ENCODE assay signal across 8 cellular contexts in genomic region chr1:179955318-179955638, GRCh38. TPM values are rescaled to one million over a fixed set of nuclear protein-coding genes. Genes with fewer than 3 reads are reported as not detected.
DNase-seq lines count a peak whose midpoint lies in the region; ATAC-seq and TF ChIP-seq lines count a peak whose summit lies in the region.

No MANE protein-coding gene starts in this region.

- TF ChIP-seq CTCF in heart left ventricle (IDR thresholded peaks at IDR 0.05) (no peak), mammary epithelial cell (conservative IDR thresholded peaks at IDR 0.05 in 1 of 2, IDR thresholded peaks at IDR 0.05 in 1 of 2; ENCODE audit: extremely low read depth in 1 of 2, insufficient read depth in 1 of 2, low read depth in 1 of 2, low read length in 2 of 2) (no peak), uterus (IDR thresholded peaks at IDR 0.05) (no peak)

- H3K36me3 ChIP-seq in heart left ventricle (peaks cover 0 to 1% (median 0%) of the 10 kb centered on the region in 9 donors), mammary epithelial cell (ENCODE audit: insufficient read depth, low read length) (no peaks in the 10 kb centered on the region), uterus (no peaks in the 10 kb centered on the region)

- in situ Hi-C loops in mammary epithelial cell (cut with MboI; ENCODE audit: low sequenced_read_pairs in 2 of 2), result no loop called here

- H3K4me3 ChIP-seq in heart left ventricle (peak overlapping the region; percentile 72 to 96 (median 86)), mammary epithelial cell (replicated peaks in 1 of 3; ENCODE audit: insufficient read depth in 1 of 3, low read depth in 2 of 3, low read length in 3 of 3) (peak overlapping the region; percentile 94 to 99 (median 96)), uterus (peak overlapping the region; percentile 84)

- peaks cover 0 to 48% (median 32%) of the 10 kb centered on the region in 12 donors for H3K4me1 ChIP-seq in heart left ventricle
- peaks cover 12% of the 10 kb centered on the region for H3K4me1 ChIP-seq in mammary epithelial cell (ENCODE audit: insufficient read depth, low read length)
- H3K4me1 ChIP-seq in uterus, result no peaks in the 10 kb centered on the region

- CTCF ChIA-PET in mammary epithelial cell (lab: Charles Lee; ENCODE audit: low non-redundant PET), result no interaction called here

- dilution Hi-C loops in mammary epithelial cell (cut with HindIII; ENCODE audit: low sequenced_read_pairs), result no loop called here

- intact Hi-C loops in heart left ventricle (cut with DNase I) (loop anchor here in 5 of 10 donors (2.0 to 10.0 kb wide), 4 partner anchors 70 to 200 kb away; partner anchors contain the start of genes TOR1AIP1 (in 3 of the 5), QSOX1 (in 1 of the 5) and TOR1AIP2 (in 1 of the 5)), Right ventricle myocardium superior (cut with DNase I) (no loop called here), mammary epithelial cell (cut with micrococcal nuclease) (loop anchor here (2.0 kb wide), 1 partner anchor 72 kb away; the partner anchor contains the start of gene TOR1AIP1), uterus (cut with DNase I; ENCODE audit: low total_unique reads) (no loop called here)

- H3K4me2 ChIP-seq in mammary epithelial cell (ENCODE audit: insufficient read depth, low read depth, low read length), result peak overlapping the region; percentile 99

- WGBS in heart left ventricle, 4 donors, result 0 to 1% (median 0%) methylated on average over 5 to 9 of the region's 9 CpGs
- WGBS in mammary epithelial cell (ENCODE audit: low coverage, missing lambda C conversion rate), result 2% methylated on average over 9 of the region's 9 CpGs

- peak overlapping the region; percentile 83 to 98 (median 95) for H3K27ac ChIP-seq in heart left ventricle
- H3K27ac ChIP-seq in mammary epithelial cell (ENCODE audit: insufficient read depth, low read depth, low read length), result peak overlapping the region; percentile 81
- H3K27ac ChIP-seq in uterus, result peak overlapping the region; percentile 93 to 97

- peak overlapping the region; percentile 100 for H2AFZ ChIP-seq in mammary epithelial cell (ENCODE audit: low read depth, low read length)

- no TSS peak for BruUV-seq in mammary epithelial cell (replicated peaks; lab: Mats Ljungman, UMichigan)

- DNase-seq in heart left ventricle (peak in 1 of 5 donors; percentile 32), Right ventricle myocardium superior (no peak), NAMALWA (ENCODE audit: low spot score) (peak; percentile 72), mammary epithelial cell (peak; percentile 68), medulla oblongata (ENCODE audit: extremely low spot score) (peak; percentile 50), uterus (no peak), cerebellum (ENCODE audit: low spot score) (no peak)
- no peak for DNase-seq in central memory CD4-positive, alpha-beta T cell

- peaks cover 54% of the 10 kb centered on the region for H3K79me2 ChIP-seq in mammary epithelial cell (ENCODE audit: insufficient read depth, low read length)

- no peaks in the 10 kb centered on the region for H3K27me3 ChIP-seq in heart left ventricle
- no peaks in the 10 kb centered on the region for H3K27me3 ChIP-seq in mammary epithelial cell (ENCODE audit: insufficient read depth, low read length)
- H3K27me3 ChIP-seq in uterus, result no peaks in the 10 kb centered on the region

- H4K20me1 ChIP-seq in mammary epithelial cell (ENCODE audit: insufficient read depth, low read length), result no peaks in the 10 kb centered on the region

- no peak for TF ChIP-seq POLR2A in heart left ventricle (IDR thresholded peaks at IDR 0.05)
- TF ChIP-seq POLR2A in uterus (IDR thresholded peaks at IDR 0.05), result no peak

- H3K9ac ChIP-seq in mammary epithelial cell (ENCODE audit: insufficient read depth, low read length), result peak overlapping the region; percentile 95

- H3K9me3 ChIP-seq in heart left ventricle (no peaks in the 10 kb centered on the region), mammary epithelial cell (replicated peaks; ENCODE audit: insufficient read depth, low read length) (no peaks in the 10 kb centered on the region), uterus (no peaks in the 10 kb centered on the region)

- no peak for ATAC-seq in heart left ventricle
- no peak for ATAC-seq in Right ventricle myocardium superior (ENCODE audit: poor library complexity)

RNA-seq across cellular contexts. Expression of gene CEP350, which starts 0.7 kb away (rescaled TPM):
- 10 to 100 TPM; 29.9 to 65.3 (median 41.8) TPM for total RNA-seq in heart left ventricle
- polyA plus RNA-seq in heart left ventricle, result 10 to 100 TPM in 1 of 2 donors, 1 to 10 TPM in 1; 7.8 to 10.1 TPM
- total RNA-seq in Right ventricle myocardium superior, result 27.2 TPM
- total RNA-seq in mammary epithelial cell, result 10 to 100 TPM; 29.6 to 37.5 TPM
- polyA plus RNA-seq in mammary epithelial cell, result 5.7 TPM
- polyA minus RNA-seq in mammary epithelial cell, result 36.0 TPM
- 10 to 100 TPM; 28.5 to 97.3 (median 82.7) TPM for total RNA-seq in uterus
- 70.0 TPM for total RNA-seq in cerebellum

Comparison
In these comparisons a context has a peak if more than half of its experiments do, and no peak if none do; other contexts are left out.
1. DNase-seq: peak in NAMALWA (single experiment), mammary epithelial cell (single experiment) and medulla oblongata (single experiment); none in Right ventricle myocardium superior (single experiment), uterus (0 of 2), central memory CD4-positive, alpha-beta T cell (single experiment) and cerebellum (single experiment).
2. Peak in every context shown above with its lines, with median percentiles within 50 percentile points of each other: H3K27ac ChIP-seq and H3K4me3 ChIP-seq.